Comparison of ENCODE assay signal across 8 cellular contexts in genomic region chr11:3049430-3050243, GRCh38. TPM values are rescaled to one million over a fixed set of nuclear protein-coding genes. Genes with fewer than 3 reads are reported as not detected.
DNase-seq lines count a peak whose midpoint lies in the region; ATAC-seq and TF ChIP-seq lines count a peak whose summit lies in the region.

No MANE protein-coding gene starts in this region.

- no peak overlapping the region for H3K27ac ChIP-seq in ovary
- H3K27ac ChIP-seq in transverse colon = peak overlapping the region; percentile 64 to 83 (median 71)

- no peak for TF ChIP-seq POLR2A in ovary (IDR thresholded peaks at IDR 0.05)
- TF ChIP-seq POLR2A in transverse colon (IDR thresholded peaks at IDR 0.05) = no peak

- H3K4me3 ChIP-seq in AG04449 (ENCODE audit: low read depth, low read length) (peak overlapping the region; percentile 41), fibroblast of mammary gland (ENCODE audit: control insufficient read depth, low read depth, low read length) (peak overlapping the region; percentile 17), ovary (no peak overlapping the region), transverse colon (no peak overlapping the region)

- POLR2A ChIA-PET in AG04449 (lab: Yijun Ruan, JAX) = no interaction called here

- intact Hi-C loops in ovary (cut with DNase I) = loop anchor here in 1 of 4 donors (10.0 kb wide), 1 partner anchor 355 kb away; no protein-coding TSS in a partner anchor
- intact Hi-C loops in transverse colon (cut with DNase I; ENCODE audit: low total_unique reads) = no loop called here

- H3K27me3 ChIP-seq in ovary = no peaks in the 10 kb centered on the region
- H3K27me3 ChIP-seq in transverse colon = no peaks in the 10 kb centered on the region

- peak; percentile 86 for ATAC-seq in GM18520 (IDR thresholded peaks at IDR 0.05; ENCODE audit: unreplicated experiment)
- peak; percentile 91 for ATAC-seq in HG03060 (IDR thresholded peaks at IDR 0.05; ENCODE audit: low read depth, unreplicated experiment)

- DNase-seq in AG04449 (ENCODE audit: low read depth, low spot score) (peak; percentile 79), NOMO-1 treated with DMSO at 0.1 percent for 48 hours (lab: John Stamatoyannopoulos, UW; ENCODE audit: unreplicated experiment) (peak; percentile 98), activated T-cell treated with anti-CD3 and anti-CD28 coated beads for 24 hours (ENCODE audit: low read depth) (peak; percentile 39), fibroblast of mammary gland (ENCODE audit: low read depth) (peak; percentile 96), ovary (peak; percentile 55 to 73 (median 65)), transverse colon (peak; percentile 80)

- H3K9me3 ChIP-seq in ovary (no peaks in the 10 kb centered on the region), transverse colon (no peaks in the 10 kb centered on the region)

- TF ChIP-seq CTCF in AG04449 (IDR thresholded peaks at IDR 0.05; ENCODE audit: insufficient read depth, low read length, missing control alignments) (peak; percentile 53), fibroblast of mammary gland (conservative IDR thresholded peaks at IDR 0.05; ENCODE audit: control insufficient read depth, insufficient read depth, low read depth, low read length) (peak; percentile 36), ovary (IDR thresholded peaks at IDR 0.05) (no peak), transverse colon (IDR thresholded peaks at IDR 0.05) (no peak)

- no peak for TF ChIP-seq EP300 in ovary (IDR thresholded peaks at IDR 0.05)
- TF ChIP-seq EP300 in transverse colon (IDR thresholded peaks at IDR 0.05; ENCODE audit: low read depth) = peak; percentile 6

- CTCF ChIA-PET in AG04449 (lab: Yijun Ruan, JAX) = interaction anchor here (1.0 to 10.8 kb wide), 6 partner anchors 10 to 39 kb away, joined by 3 to 109 read pairs (median 4); no protein-coding TSS in a partner anchor

- in situ Hi-C loops in transverse colon (cut with MboI; ENCODE audit: low pct_ligation_motif_present in 1 of 4, low pct_unique_long_range_greater_than_20kb in 1 of 4, low sequenced_read_pairs in 3 of 4) = loop anchor here in 3 of 4 donors (10.0 to 25.0 kb wide), 3 partner anchors 55 to 165 kb away; partner anchors contain the start of genes MRGPRG (in 2 of the 3) and NAP1L4 (in 1 of the 3)

- WGBS in ovary, 3 donors = 41 to 53% (median 48%) methylated on average over 12 to 18 of the region's 18 CpGs
- WGBS in transverse colon (ENCODE audit: low coverage in 1 of 2), 2 donors = 20 to 39% methylated on average over 1 to 18 of the region's 18 CpGs

- H3K36me3 ChIP-seq in ovary (no peaks in the 10 kb centered on the region), transverse colon (peaks cover 0 to 3% (median 0%) of the 10 kb centered on the region in 4 donors)

- H3K4me1 ChIP-seq in ovary (ENCODE audit: insufficient read depth) (peaks cover 4% of the 10 kb centered on the region), transverse colon (peaks cover 13 to 28% (median 20%) of the 10 kb centered on the region in 4 donors)

RNA-seq across cellular contexts. Expression of gene CARS1, which starts 7.6 kb away (rescaled TPM):
- total RNA-seq in ovary (100 to 1,000 TPM in 1 of 7 donors, 10 to 100 TPM in 6; 12.5 to 148 (median 17.6) TPM), transverse colon (10 to 100 TPM; 37.0 to 61.3 (median 52.3) TPM)
- 10 to 100 TPM; 15.0 to 22.8 TPM for polyA plus RNA-seq in ovary

RNA-seq across cellular contexts. Expression of gene NAP1L4, which starts 57.5 kb away (rescaled TPM):
- total RNA-seq in ovary (100 to 1,000 TPM in 6 of 7 donors, 10 to 100 TPM in 1; 71.3 to 136 (median 102) TPM), transverse colon (100 to 1,000 TPM in 3 of 4 donors, 10 to 100 TPM in 1; 63.6 to 140 (median 111) TPM)
- 100 to 1,000 TPM in 1 of 2 donors, 10 to 100 TPM in 1; 54.4 to 112 TPM for polyA plus RNA-seq in ovary

Comparison
In these comparisons a context has a peak if more than half of its experiments do, and no peak if none do; other contexts are left out.
1. DNase-seq: peak in every context shown above with its lines; median percentile 98 in NOMO-1 treated with DMSO at 0.1 percent for 48 hours; 96 in fibroblast of mammary gland; 80 in transverse colon; 79 in AG04449; 65 in ovary; 39 in activated T-cell treated with anti-CD3 and anti-CD28 coated beads for 24 hours.
2. H3K4me3 ChIP-seq: peak in AG04449 (single experiment) and fibroblast of mammary gland (single experiment); none in ovary (single experiment) and transverse colon (0 of 4).
3. CTCF ChIP-seq: peak in AG04449 (single experiment) and fibroblast of mammary gland (single experiment); none in ovary (0 of 3) and transverse colon (0 of 5).
4. H3K27ac ChIP-seq: peak in transverse colon (4 of 4); none in ovary (0 of 2).